8 cellular contexts compared by ENCODE assay signal in genomic region chr2:188291617-188292445, GRCh38. TPM values are rescaled to one million over a fixed set of nuclear protein-coding genes. Genes with fewer than 3 reads are reported as not detected.
DNase-seq lines count a peak whose midpoint lies in the region; ATAC-seq, FAIRE-seq and TF ChIP-seq lines count a peak whose summit lies in the region.

Gene GULP1 (plus strand): TSS chr2:188291874. CDS start chr2:188477703, 185,829 bp downstream.

- H4K20me1 ChIP-seq in keratinocyte (ENCODE audit: control insufficient read depth, extremely low read depth, insufficient read depth, low read length) (no peaks in the 10 kb centered on the region), smooth muscle cell (ENCODE audit: low read depth) (no peaks in the 10 kb centered on the region)

- no peaks in the 10 kb centered on the region for H3K4me1 ChIP-seq in CD8-positive, alpha-beta T cell (ENCODE audit: insufficient read depth, low read length)
- H3K4me1 ChIP-seq in keratinocyte (ENCODE audit: control insufficient read depth, extremely low read depth, insufficient read depth, low read length): peaks cover 10% of the 10 kb centered on the region
- H3K4me1 ChIP-seq in smooth muscle cell (ENCODE audit: low read depth): peaks cover 35% of the 10 kb centered on the region

- intact Hi-C loops in CD8-positive, alpha-beta T cell (cut with DNase I, micrococcal nuclease): no loop called here

- no peaks in the 10 kb centered on the region for H3K9me3 ChIP-seq in CD8-positive, alpha-beta T cell (ENCODE audit: low read length)
- H3K9me3 ChIP-seq in keratinocyte (ENCODE audit: control insufficient read depth, low read depth, low read length) (no peaks in the 10 kb centered on the region), smooth muscle cell (replicated peaks; ENCODE audit: low read depth) (no peaks in the 10 kb centered on the region)

- H3K79me2 ChIP-seq in keratinocyte (ENCODE audit: control insufficient read depth, insufficient read depth, low read length): no peaks in the 10 kb centered on the region
- peaks cover 34% of the 10 kb centered on the region for H3K79me2 ChIP-seq in smooth muscle cell (ENCODE audit: low read depth)

- peaks cover 38% of the 10 kb centered on the region for H3K27me3 Mint-ChIP-seq in CD8-positive, alpha-beta T cell (ENCODE audit: low read depth)

- no peak for ATAC-seq in CD8-positive, alpha-beta T cell
- ATAC-seq in HG02642 (IDR thresholded peaks at IDR 0.05; ENCODE audit: poor library complexity, unreplicated experiment): peak; percentile 56

- peaks cover 2% of the 10 kb centered on the region for H3K4me1 Mint-ChIP-seq in CD8-positive, alpha-beta T cell (ENCODE audit: low read depth)

- peaks cover 22% of the 10 kb centered on the region for H3F3A ChIP-seq in smooth muscle cell (ENCODE audit: low read depth)

- under 1% methylated on average over 64 of the region's 64 CpGs for WGBS in smooth muscle cell (ENCODE audit: low lambda C conversion rate)

- H3K4me3 Mint-ChIP-seq in CD8-positive, alpha-beta T cell: peak within 1 kb of the TSS; percentile 32

- peak within 1 kb of the TSS; percentile 97 for H2AFZ ChIP-seq in keratinocyte (ENCODE audit: control insufficient read depth, low read length)
- H2AFZ ChIP-seq in smooth muscle cell (ENCODE audit: low read depth): peak within 1 kb of the TSS; percentile 90

- no peak for FAIRE-seq in keratinocyte (lab: Jason Lieb, UNC)
- FAIRE-seq in GM19239 (lab: Jason Lieb, UNC): no peak

- POLR2A ChIA-PET in CD8-positive, alpha-beta T cell (lab: Charles Lee): interaction anchor here (0.7 kb wide), 1 partner anchor 46 kb away, joined by 3 read pairs; no protein-coding TSS in a partner anchor

- DNase-seq in CD8-positive, alpha-beta T cell: no peak
- peak; percentile 48 for DNase-seq in RPMI8226
- no peak for DNase-seq in keratinocyte (ENCODE audit: low read depth, low spot score)
- DNase-seq in smooth muscle cell (lab: John Stamatoyannopoulos, UW; ENCODE audit: unreplicated experiment): peak; percentile 61
- no peak for DNase-seq in GM19239 (ENCODE audit: insufficient read length, low spot score)
- DNase-seq in activated CD4-positive, CD25-positive, alpha-beta regulatory T cell (lab: John Stamatoyannopoulos, UW): no peak

- no peak within 1 kb of the TSS for H3K27ac ChIP-seq in CD8-positive, alpha-beta T cell (ENCODE audit: low read depth, low read length)
- H3K27ac ChIP-seq in cingulate gyrus (ENCODE audit: low read depth, low read length): peak within 1 kb of the TSS; percentile 75
- peak within 1 kb of the TSS; percentile 68 for H3K27ac ChIP-seq in keratinocyte (ENCODE audit: control insufficient read depth, insufficient read depth, low read length)
- peak within 1 kb of the TSS; percentile 98 for H3K27ac ChIP-seq in smooth muscle cell (ENCODE audit: low read depth)

- H3K27ac Mint-ChIP-seq in CD8-positive, alpha-beta T cell: no peak within 1 kb of the TSS

- no peak within 1 kb of the TSS for H3K4me3 ChIP-seq in CD8-positive, alpha-beta T cell (ENCODE audit: low read depth, low read length)
- H3K4me3 ChIP-seq in keratinocyte (ENCODE audit: control insufficient read depth in 2 of 3, extremely low read depth in 1 of 3, insufficient read depth in 2 of 3, low read depth in 1 of 3, low read length in 3 of 3) (peak within 1 kb of the TSS; percentile 75 to 96 (median 80)), smooth muscle cell (peak within 1 kb of the TSS; percentile 76)

- CTCF ChIA-PET in CD8-positive, alpha-beta T cell (lab: Charles Lee): interaction anchor here (1.2 kb wide), 1 partner anchor 10 kb away, joined by 4 read pairs; no protein-coding TSS in a partner anchor

- no peaks in the 10 kb centered on the region for H3K9me1 ChIP-seq in keratinocyte (ENCODE audit: control insufficient read depth, extremely low read depth, insufficient read depth, low read length)

- no peaks in the 10 kb centered on the region for H3K9me3 Mint-ChIP-seq in CD8-positive, alpha-beta T cell

- no peaks in the 10 kb centered on the region for H3K27me3 ChIP-seq in CD8-positive, alpha-beta T cell (ENCODE audit: insufficient read depth, low read length)
- H3K27me3 ChIP-seq in keratinocyte (ENCODE audit: control insufficient read depth, extremely low read depth, insufficient read depth, low read length): no peaks in the 10 kb centered on the region
- H3K27me3 ChIP-seq in smooth muscle cell (ENCODE audit: low read depth): no peaks in the 10 kb centered on the region

- TF ChIP-seq CTCF in CD8-positive, alpha-beta T cell (IDR thresholded peaks at IDR 0.05): no peak
- TF ChIP-seq CTCF in keratinocyte (optimal IDR thresholded peaks at IDR 0.05 in 1 of 3, IDR thresholded peaks at IDR 0.05 in 1 of 3, conservative IDR thresholded peaks at IDR 0.05 in 1 of 3; ENCODE audit: extremely low read depth in 1 of 3, insufficient read depth in 2 of 3, low read length in 3 of 3) (peak; percentile 55 to 84 (median 61)), smooth muscle cell (IDR thresholded peaks at IDR 0.05; ENCODE audit: borderline replicate concordance, insufficient read depth, poor library complexity, severe bottlenecking) (peak; percentile 53)

- dilution Hi-C loops in keratinocyte (cut with MboI; ENCODE audit: extremely low pct_ligation_motif_present, low sequenced_read_pairs): no loop called here

- H3K4me2 ChIP-seq in keratinocyte (ENCODE audit: control insufficient read depth, extremely low read depth, insufficient read depth, low read depth, low read length) (peak within 1 kb of the TSS; percentile 66), smooth muscle cell (peak within 1 kb of the TSS; percentile 92)

- H3K36me3 Mint-ChIP-seq in CD8-positive, alpha-beta T cell: no peaks in the 10 kb centered on the region

- no peaks in the 10 kb centered on the region for H3K36me3 ChIP-seq in CD8-positive, alpha-beta T cell (ENCODE audit: insufficient read depth, low read length)
- H3K36me3 ChIP-seq in keratinocyte (ENCODE audit: control insufficient read depth in 2 of 2, extremely low read depth in 1 of 2, insufficient read depth in 2 of 2, low read length in 2 of 2) (no peaks in the 10 kb centered on the region), smooth muscle cell (ENCODE audit: low read depth) (no peaks in the 10 kb centered on the region)

- H3K9ac ChIP-seq in keratinocyte (ENCODE audit: control insufficient read depth, extremely low read depth, insufficient read depth, low read length): peak within 1 kb of the TSS; percentile 84
- peak within 1 kb of the TSS; percentile 92 for H3K9ac ChIP-seq in smooth muscle cell (ENCODE audit: low read depth)

RNA-seq across cellular contexts. Expression of gene GULP1, which starts in this region (rescaled TPM):
- total RNA-seq in CD8-positive, alpha-beta T cell: not detected
- polyA plus RNA-seq in keratinocyte: 8.4 to 12.7 TPM (median 11.7 TPM) in 3 replicates
- polyA plus RNA-seq in keratinocyte (2011; ENCODE audit: low read depth): 38.4 TPM
- 11.3 and 17.5 TPM in 2 replicates for polyA plus RNA-seq in keratinocyte (2011; cell fraction: cytosol; rRNA removed)
- 8.6 and 8.9 TPM in 2 replicates for polyA plus RNA-seq in keratinocyte (2011; cell fraction: nucleus; rRNA removed)
- 6.4 and 11.1 TPM in 2 replicates for polyA plus RNA-seq in keratinocyte (2012; ENCODE audit: low replicate concordance)
- polyA minus RNA-seq in keratinocyte: 3.1 to 15.9 TPM (median 11.8 TPM) in 3 replicates
- 16.3 TPM for polyA minus RNA-seq in keratinocyte (2011; cell fraction: cytosol; rRNA and poly(A)+ RNA removed)
- polyA minus RNA-seq in keratinocyte (2011; cell fraction: nucleus; rRNA and poly(A)+ RNA removed): 11.2 and 17.4 TPM in 2 replicates
- total RNA-seq in smooth muscle cell: 95.2 and 115 TPM in 2 replicates
- 37.5 and 40.2 TPM in 2 replicates for polyA plus RNA-seq in smooth muscle cell

Comparison
In these comparisons a context has a peak if more than half of its experiments do, and no peak if none do; other contexts are left out.
1. RNA of gene GULP1 (total RNA-seq): 95.2 to 115 TPM in smooth muscle cell; not detected in CD8-positive, alpha-beta T cell; every median in the first group is over 10 times any median in the second.
2. DNase-seq: peak in RPMI8226 (single experiment) and smooth muscle cell (single experiment); none in CD8-positive, alpha-beta T cell (0 of 7), keratinocyte (single experiment), GM19239 (single experiment) and activated CD4-positive, CD25-positive, alpha-beta regulatory T cell (0 of 4).